ENCODE assay signal across 19 cellular contexts in the genomic region with DNA sequence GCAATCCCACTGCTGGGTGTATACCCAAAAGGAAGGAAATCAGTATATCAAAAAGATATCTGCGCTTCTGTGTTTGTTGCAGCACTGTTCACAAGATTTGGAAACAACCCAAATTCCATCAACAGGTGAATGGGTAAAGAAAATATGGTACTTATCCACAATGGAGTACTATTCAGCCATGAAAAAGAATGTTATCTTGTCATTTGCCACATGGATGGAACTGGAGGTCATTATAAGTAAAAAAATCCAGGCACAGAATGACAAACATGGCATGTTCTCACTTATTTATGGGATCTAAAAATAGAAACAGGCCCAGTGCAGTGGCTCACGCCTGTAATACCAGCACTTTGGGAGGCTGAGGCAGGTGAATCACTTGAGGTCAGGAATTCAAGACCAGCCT. TPM values are rescaled to one million over a fixed set of nuclear protein-coding genes. Genes with fewer than 3 reads are reported as not detected.
"Had no signal": no experiment of that assay in that cellular context is flagged by ENCODE, and none has a peak within 500 bp of the region (broad histone marks: within the 10 kb centered on the region; RNA-seq: fewer than 3 reads in every experiment).

No MANE protein-coding gene starts in this region.

- H3K9me3 Mint-ChIP-seq: activated B cell treated with CpG ODN at 0.5 μM for 24 hours; nephron; T-helper 2 cell treated with Interferon-gamma antibody and Interleukin-4, amounts not matched to agents 5 μg/mL and 100 μg/mL, for 36 hours had no signal

- H3K27me3 ChIP-seq: ascending aorta, right atrium auricular region, transverse colon had no signal

- H3K27me3 Mint-ChIP-seq: activated B cell treated with CpG ODN at 0.5 μM for 24 hours; activated CD4-positive, alpha-beta T cell treated with anti-CD3 and anti-CD28 coated beads, Interleukin-2, amount 10 ng/mL, durations not matched to agents 24 days and 14 days; activated naive CD4-positive, alpha-beta T cell treated with anti-CD3 and anti-CD28 coated beads, Interleukin-2, amount 10 ng/mL, durations not matched to agents 7 days and 5 days had no signal

- H3K4me1 ChIP-seq: ascending aorta, right atrium auricular region, transverse colon had no signal

- DNase-seq: activated B cell treated with CpG ODN at 0.5 μM for 24 hours; activated CD4-positive, alpha-beta T cell treated with anti-CD3 and anti-CD28 coated beads, Interleukin-2, amount 10 ng/mL, durations not matched to agents 24 days and 14 days; activated CD8-positive, alpha-beta memory T cell treated with anti-CD3 and anti-CD28 coated beads for 24 hours; activated naive CD4-positive, alpha-beta T cell treated with anti-CD3 and anti-CD28 coated beads, Interleukin-2, amount 10 ng/mL, durations not matched to agents 7 days and 5 days; occipital lobe; stimulated activated CD4-positive, alpha-beta T cell treated with anti-CD3 and anti-CD28 coated beads, Interleukin-15, amount 100 ng/mL, for 24 hours; stimulated activated CD4-positive, alpha-beta T cell treated with anti-CD3 and anti-CD28 coated beads, Interleukin-4, amount 100 ng/mL, for 24 hours; stimulated activated naive CD8-positive, alpha-beta T cell treated with anti-CD3 and anti-CD28 coated beads, Interleukin-15, Interleukin-2, amounts not matched to agents 100 U/mL and 50 U/mL, for 24 hours; transverse colon had no signal

- H3K27ac ChIP-seq: ascending aorta, right atrium auricular region, skin epidermis, transverse colon had no signal

- FAIRE-seq: bronchial epithelial cell, colon, keratinocyte had no signal

- H3K36me3 ChIP-seq: ascending aorta, right atrium auricular region, transverse colon had no signal

- ATAC-seq: esophagus mucosa; left lobe of liver; stimulated activated naive CD8-positive, alpha-beta T cell treated with anti-CD3 and anti-CD28 coated beads, Interleukin-15, Interleukin-2, amounts not matched to agents 100 U/mL and 50 U/mL, for 24 hours had no signal

- H3K9me3 ChIP-seq: ascending aorta, right atrium auricular region, transverse colon had no signal

- H3K4me3 ChIP-seq: ascending aorta, right atrium auricular region, skin epidermis, transverse colon had no signal

- H3K27ac Mint-ChIP-seq: activated CD4-positive, alpha-beta T cell treated with anti-CD3 and anti-CD28 coated beads, Interleukin-2, amount 10 ng/mL, durations not matched to agents 24 days and 14 days; activated naive CD4-positive, alpha-beta T cell treated with anti-CD3 and anti-CD28 coated beads, Interleukin-2, amount 10 ng/mL, durations not matched to agents 7 days and 5 days; nephron; T-helper 2 cell treated with Interferon-gamma antibody and Interleukin-4, amounts not matched to agents 5 μg/mL and 100 μg/mL, for 36 hours had no signal

- H3K4me3 Mint-ChIP-seq: activated B cell treated with CpG ODN at 0.5 μM for 24 hours; activated CD4-positive, alpha-beta T cell treated with anti-CD3 and anti-CD28 coated beads, Interleukin-2, amount 10 ng/mL, durations not matched to agents 24 days and 14 days; activated naive CD4-positive, alpha-beta T cell treated with anti-CD3 and anti-CD28 coated beads, Interleukin-2, amount 10 ng/mL, durations not matched to agents 7 days and 5 days; nephron; T-helper 2 cell treated with Interferon-gamma antibody and Interleukin-4, amounts not matched to agents 5 μg/mL and 100 μg/mL, for 36 hours had no signal

- H3K4me1 Mint-ChIP-seq: nephron had no signal

RNA-seq across cellular contexts. Expression of a gene that starts 15.7 kb away (rescaled TPM):
- total RNA-seq: ascending aorta, bronchial epithelial cell had no signal
- polyA plus RNA-seq: keratinocyte had no signal
